ENCODE assay signal across 1 cellular context in the genomic region with DNA sequence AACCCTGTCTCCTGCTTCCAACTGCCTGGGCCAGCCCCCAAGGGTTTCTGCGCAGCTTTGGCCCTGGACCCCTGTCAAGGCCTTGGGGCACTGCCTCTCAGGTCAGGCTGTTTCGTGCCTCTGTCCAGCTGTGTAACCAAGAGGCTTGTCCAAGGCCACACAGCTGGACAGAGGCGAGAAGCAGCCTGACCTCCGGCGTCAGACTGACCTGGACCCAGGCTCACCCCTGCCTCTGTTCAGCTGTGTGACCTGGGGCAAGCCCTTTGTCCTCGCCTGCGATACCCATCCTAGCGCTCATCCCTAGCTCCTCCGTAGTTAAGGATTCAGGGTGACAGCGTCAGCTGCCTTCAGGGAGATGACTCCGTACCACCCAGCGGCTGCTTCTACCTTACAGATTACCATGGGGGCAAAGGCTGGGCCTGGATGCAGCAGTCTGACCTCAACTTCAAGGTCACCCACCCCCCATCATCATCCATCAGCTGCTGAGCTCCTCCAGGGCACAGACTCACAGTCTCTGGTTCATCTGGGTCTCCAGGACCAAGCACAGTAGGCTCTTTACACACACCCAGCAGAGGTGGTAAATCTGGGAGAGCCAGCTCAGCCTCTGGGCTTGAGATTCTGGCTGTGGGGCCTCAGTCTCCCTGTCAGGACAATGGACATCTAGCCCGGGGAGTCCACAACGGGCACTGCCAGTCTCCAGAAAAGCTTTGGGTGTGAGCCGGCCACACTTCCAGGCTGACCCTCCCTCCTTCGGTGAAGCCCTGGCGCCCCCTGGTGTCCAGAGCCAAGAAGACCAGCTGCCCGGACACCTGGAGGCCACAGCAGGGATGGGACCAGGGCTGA.
A peak's percentile ranks its signal among the peaks of the same experiment; 100 is the strongest.
TF ChIP-seq lines count a peak whose summit lies in the region.

No MANE protein-coding gene starts in this region.

TF ChIP-seq in K562, 482 proteins besides CTCF, POLR2A, EP300 and RAD21 (continued from another document):
- TF ChIP-seq, protein P1, sequence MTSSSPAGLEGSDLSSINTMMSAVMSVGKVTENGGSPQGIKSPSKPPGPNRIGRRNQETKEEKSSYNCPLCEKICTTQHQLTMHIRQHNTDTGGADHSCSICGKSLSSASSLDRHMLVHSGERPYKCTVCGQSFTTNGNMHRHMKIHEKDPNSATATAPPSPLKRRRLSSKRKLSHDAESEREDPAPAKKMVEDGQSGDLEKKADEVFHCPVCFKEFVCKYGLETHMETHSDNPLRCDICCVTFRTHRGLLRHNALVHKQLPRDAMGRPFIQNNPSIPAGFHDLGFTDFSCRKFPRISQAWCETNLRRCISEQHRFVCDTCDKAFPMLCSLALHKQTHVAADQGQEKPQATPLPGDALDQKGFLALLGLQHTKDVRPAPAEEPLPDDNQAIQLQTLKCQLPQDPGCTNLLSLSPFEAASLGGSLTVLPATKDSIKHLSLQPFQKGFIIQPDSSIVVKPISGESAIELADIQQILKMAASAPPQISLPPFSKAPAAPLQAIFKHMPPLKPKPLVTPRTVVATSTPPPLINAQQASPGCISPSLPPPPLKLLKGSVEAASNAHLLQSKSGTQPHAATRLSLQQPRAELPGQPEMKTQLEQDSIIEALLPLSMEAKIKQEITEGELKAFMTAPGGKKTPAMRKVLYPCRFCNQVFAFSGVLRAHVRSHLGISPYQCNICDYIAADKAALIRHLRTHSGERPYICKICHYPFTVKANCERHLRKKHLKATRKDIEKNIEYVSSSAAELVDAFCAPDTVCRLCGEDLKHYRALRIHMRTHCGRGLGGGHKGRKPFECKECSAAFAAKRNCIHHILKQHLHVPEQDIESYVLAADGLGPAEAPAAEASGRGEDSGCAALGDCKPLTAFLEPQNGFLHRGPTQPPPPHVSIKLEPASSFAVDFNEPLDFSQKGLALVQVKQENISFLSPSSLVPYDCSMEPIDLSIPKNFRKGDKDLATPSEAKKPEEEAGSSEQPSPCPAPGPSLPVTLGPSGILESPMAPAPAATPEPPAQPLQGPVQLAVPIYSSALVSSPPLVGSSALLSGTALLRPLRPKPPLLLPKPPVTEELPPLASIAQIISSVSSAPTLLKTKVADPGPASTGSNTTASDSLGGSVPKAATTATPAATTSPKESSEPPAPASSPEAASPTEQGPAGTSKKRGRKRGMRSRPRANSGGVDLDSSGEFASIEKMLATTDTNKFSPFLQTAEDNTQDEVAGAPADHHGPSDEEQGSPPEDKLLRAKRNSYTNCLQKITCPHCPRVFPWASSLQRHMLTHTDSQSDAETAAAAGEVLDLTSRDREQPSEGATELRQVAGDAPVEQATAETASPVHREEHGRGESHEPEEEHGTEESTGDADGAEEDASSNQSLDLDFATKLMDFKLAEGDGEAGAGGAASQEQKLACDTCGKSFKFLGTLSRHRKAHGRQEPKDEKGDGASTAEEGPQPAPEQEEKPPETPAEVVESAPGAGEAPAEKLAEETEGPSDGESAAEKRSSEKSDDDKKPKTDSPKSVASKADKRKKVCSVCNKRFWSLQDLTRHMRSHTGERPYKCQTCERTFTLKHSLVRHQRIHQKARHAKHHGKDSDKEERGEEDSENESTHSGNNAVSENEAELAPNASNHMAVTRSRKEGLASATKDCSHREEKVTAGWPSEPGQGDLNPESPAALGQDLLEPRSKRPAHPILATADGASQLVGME (CRISPR knock-in tag; IDR thresholded peaks at IDR 0.05) = 0 out of 2 replicates have a peak, but pooled peaks have one; percentile 39
- TF ChIP-seq SMARCA5 (IDR thresholded peaks at IDR 0.05) = no peak
- TF ChIP-seq ZNF197 (CRISPR knock-in tag; IDR thresholded peaks at IDR 0.05; ENCODE audit: low read depth) = no peak
- peak; percentile 51; the same call in 1 of the 2 replicates for TF ChIP-seq JUND (IDR thresholded peaks at IDR 0.05; ENCODE audit: borderline replicate concordance, low read depth, low read length)
- TF ChIP-seq JUND (tag; IDR thresholded peaks at IDR 0.05; ENCODE audit: borderline replicate concordance, low read depth, low read length) = peak; percentile 15; the same call in 1 of the 3 replicates
- TF ChIP-seq, protein P2, sequence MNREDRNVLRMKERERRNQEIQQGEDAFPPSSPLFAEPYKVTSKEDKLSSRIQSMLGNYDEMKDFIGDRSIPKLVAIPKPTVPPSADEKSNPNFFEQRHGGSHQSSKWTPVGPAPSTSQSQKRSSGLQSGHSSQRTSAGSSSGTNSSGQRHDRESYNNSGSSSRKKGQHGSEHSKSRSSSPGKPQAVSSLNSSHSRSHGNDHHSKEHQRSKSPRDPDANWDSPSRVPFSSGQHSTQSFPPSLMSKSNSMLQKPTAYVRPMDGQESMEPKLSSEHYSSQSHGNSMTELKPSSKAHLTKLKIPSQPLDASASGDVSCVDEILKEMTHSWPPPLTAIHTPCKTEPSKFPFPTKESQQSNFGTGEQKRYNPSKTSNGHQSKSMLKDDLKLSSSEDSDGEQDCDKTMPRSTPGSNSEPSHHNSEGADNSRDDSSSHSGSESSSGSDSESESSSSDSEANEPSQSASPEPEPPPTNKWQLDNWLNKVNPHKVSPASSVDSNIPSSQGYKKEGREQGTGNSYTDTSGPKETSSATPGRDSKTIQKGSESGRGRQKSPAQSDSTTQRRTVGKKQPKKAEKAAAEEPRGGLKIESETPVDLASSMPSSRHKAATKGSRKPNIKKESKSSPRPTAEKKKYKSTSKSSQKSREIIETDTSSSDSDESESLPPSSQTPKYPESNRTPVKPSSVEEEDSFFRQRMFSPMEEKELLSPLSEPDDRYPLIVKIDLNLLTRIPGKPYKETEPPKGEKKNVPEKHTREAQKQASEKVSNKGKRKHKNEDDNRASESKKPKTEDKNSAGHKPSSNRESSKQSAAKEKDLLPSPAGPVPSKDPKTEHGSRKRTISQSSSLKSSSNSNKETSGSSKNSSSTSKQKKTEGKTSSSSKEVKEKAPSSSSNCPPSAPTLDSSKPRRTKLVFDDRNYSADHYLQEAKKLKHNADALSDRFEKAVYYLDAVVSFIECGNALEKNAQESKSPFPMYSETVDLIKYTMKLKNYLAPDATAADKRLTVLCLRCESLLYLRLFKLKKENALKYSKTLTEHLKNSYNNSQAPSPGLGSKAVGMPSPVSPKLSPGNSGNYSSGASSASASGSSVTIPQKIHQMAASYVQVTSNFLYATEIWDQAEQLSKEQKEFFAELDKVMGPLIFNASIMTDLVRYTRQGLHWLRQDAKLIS (CRISPR knock-in tag; IDR thresholded peaks at IDR 0.05) = 0 out of 2 replicates have a peak, but pooled peaks have one; percentile 26
- no peak for TF ChIP-seq TRIM28 (IDR thresholded peaks at IDR 0.05)
